1 cellular context compared by ENCODE assay signal in genomic region chr1:1922782-1923680, GRCh38.
TF ChIP-seq lines count a peak whose summit lies in the region.

No MANE protein-coding gene starts in this region.

TF ChIP-seq in H1, 55 proteins besides CTCF, POLR2A, EP300 and RAD21 (continued from another document):
- TF ChIP-seq JUN (IDR thresholded peaks at IDR 0.05; ENCODE audit: low read depth, low read length) (no peak), CEBPB (IDR thresholded peaks at IDR 0.05; ENCODE audit: low read depth, low read length) (no peak), SIX5 (IDR thresholded peaks at IDR 0.05; ENCODE audit: low read depth, low read length) (no peak), TBP (IDR thresholded peaks at IDR 0.05; ENCODE audit: low read depth, low read length) (no peak), CBX5 (IDR thresholded peaks at IDR 0.05; ENCODE audit: low read depth, low read length) (no peak), KDM1A (IDR thresholded peaks at IDR 0.05; ENCODE audit: borderline replicate concordance, low read length) (no peak), SP1 (IDR thresholded peaks at IDR 0.05; ENCODE audit: low read depth, low read length) (no peak), CBX8 (IDR thresholded peaks at IDR 0.05; ENCODE audit: borderline replicate concordance, low read depth, low read length) (no peak), RBBP5 (IDR thresholded peaks at IDR 0.05; ENCODE audit: borderline replicate concordance, low read depth, low read length) (no peak), TCF12 (IDR thresholded peaks at IDR 0.05; ENCODE audit: low read depth, low read length) (no peak), KDM5A (IDR thresholded peaks at IDR 0.05; ENCODE audit: low read length) (no peak), CHD2 (IDR thresholded peaks at IDR 0.05; ENCODE audit: low read length) (no peak), EZH2 (IDR thresholded peaks at IDR 0.05; ENCODE audit: low read depth, low read length, severe bottlenecking) (no peak)
